In genomic region chr2:98346259-98347236, GRCh38 we compare ENCODE assay signal across 9 cellular contexts. TPM values are rescaled to one million over a fixed set of nuclear protein-coding genes. Genes with fewer than 3 reads are reported as not detected.
A peak's percentile ranks its signal among the peaks of the same experiment; 100 is the strongest.
DNase-seq lines count a peak whose midpoint lies in the region; ATAC-seq, FAIRE-seq and TF ChIP-seq lines count a peak whose summit lies in the region.
"Had no signal": no experiment of that assay in that cellular context is flagged by ENCODE, and none has a peak within 500 bp of the region (broad histone marks: within the 10 kb centered on the region; RNA-seq: fewer than 3 reads in every experiment).

TSS of gene CNGA3 (plus strand) at chr2:98346456. CDS start at chr2:98369976, 23,520 bp downstream.

- POLR2A ChIA-PET in CD4-positive, alpha-beta memory T cell (lab: Charles Lee; ENCODE audit: partially characterized antibody): no interaction called here
- POLR2A ChIA-PET in naive thymus-derived CD8-positive, alpha-beta T cell (lab: Charles Lee): no interaction called here

- TF ChIP-seq POLR2A in H54 (IDR thresholded peaks at IDR 0.05; ENCODE audit: low read depth, low read length) (no peak), GM12892 (IDR thresholded peaks at IDR 0.05; ENCODE audit: low read depth, low read length) (no peak)

- intact Hi-C loops in CD4-positive, alpha-beta memory T cell (cut with micrococcal nuclease): no loop called here

- no peak within 1 kb of the TSS for H3K4me3 ChIP-seq in CD4-positive, alpha-beta memory T cell (ENCODE audit: low read length in 2 of 2)
- peak within 1 kb of the TSS; percentile 68 for H3K4me3 ChIP-seq in endodermal cell (ENCODE audit: low read length)

- WGBS in endodermal cell (ENCODE audit: insufficient coverage in 1 of 2, insufficient read length in 1 of 2), 2 experiments: 1 to 2% methylated on average over 23 to 73 of the region's 73 CpGs

- no peak within 1 kb of the TSS for H3K9ac ChIP-seq in endodermal cell (ENCODE audit: extremely low read depth, low read length, poor library complexity, severe bottlenecking)

- no peaks in the 10 kb centered on the region for H3K36me3 ChIP-seq in CD4-positive, alpha-beta memory T cell (ENCODE audit: insufficient read depth, low read length)
- no peaks in the 10 kb centered on the region for H3K36me3 ChIP-seq in endodermal cell (ENCODE audit: control insufficient read depth, insufficient read depth, low read length)

- CTCF ChIA-PET in CD4-positive, alpha-beta memory T cell (lab: Charles Lee; ENCODE audit: partially characterized antibody): no interaction called here

- H3K27me3 ChIP-seq in CD4-positive, alpha-beta memory T cell (ENCODE audit: insufficient read depth, low read length): peaks cover 7% of the 10 kb centered on the region
- H3K27me3 ChIP-seq in endodermal cell (ENCODE audit: control insufficient read depth, insufficient read depth, low read length, poor library complexity, severe bottlenecking): peaks cover 68% of the 10 kb centered on the region

- peak in 4 of 5 donors; percentile 9 to 23 (median 16) for DNase-seq in CD4-positive, alpha-beta memory T cell
- peak; percentile 8 for DNase-seq in RPMI8226
- peak; percentile 88 for DNase-seq in endodermal cell
- peak in 6 of 10 donors; percentile 6 to 42 (median 30) for DNase-seq in naive thymus-derived CD8-positive, alpha-beta T cell
- DNase-seq in H54 (ENCODE audit: insufficient read length, low spot score): no peak
- DNase-seq in GM12892 (ENCODE audit: insufficient read length): no peak
- DNase-seq in activated effector memory CD4-positive, alpha-beta T cell treated with anti-CD3 and anti-CD28 coated beads, Interleukin-2, amount 50 U/mL, for 16 hours: no peak
- no peak for DNase-seq in inferior parietal cortex (ENCODE audit: extremely low spot score)

- peak; percentile 44 for TF ChIP-seq CTCF in endodermal cell (conservative IDR thresholded peaks at IDR 0.05)

- H3K4me1 ChIP-seq in CD4-positive, alpha-beta memory T cell (ENCODE audit: insufficient read depth, low read length): no peaks in the 10 kb centered on the region
- H3K4me1 ChIP-seq in endodermal cell (ENCODE audit: control insufficient read depth, insufficient read depth, low read length): no peaks in the 10 kb centered on the region

- peaks cover 0 to 19% (median 15%) of the 10 kb centered on the region in 4 donors for H3K4me1 Mint-ChIP-seq in CD4-positive, alpha-beta memory T cell
- peaks cover 29% of the 10 kb centered on the region for H3K4me1 Mint-ChIP-seq in endodermal cell
- H3K4me1 Mint-ChIP-seq in naive thymus-derived CD8-positive, alpha-beta T cell: peaks cover 7 to 23% (median 15%) of the 10 kb centered on the region in 4 donors

- peaks cover 60 to 65% of the 10 kb centered on the region in 2 donors for H3K27me3 Mint-ChIP-seq in CD4-positive, alpha-beta memory T cell
- peaks cover 73% of the 10 kb centered on the region for H3K27me3 Mint-ChIP-seq in endodermal cell (ENCODE audit: insufficient read depth)
- H3K27me3 Mint-ChIP-seq in naive thymus-derived CD8-positive, alpha-beta T cell: peaks cover 56 to 92% (median 76%) of the 10 kb centered on the region in 5 donors

- ATAC-seq in naive thymus-derived CD8-positive, alpha-beta T cell: peak in 1 of 2 donors; percentile 41

- peaks cover 3 to 16% (median 8%) of the 10 kb centered on the region in 8 donors for H3K9me3 Mint-ChIP-seq in CD4-positive, alpha-beta memory T cell
- H3K9me3 Mint-ChIP-seq in endodermal cell: peaks cover 12% of the 10 kb centered on the region
- H3K9me3 Mint-ChIP-seq in naive thymus-derived CD8-positive, alpha-beta T cell: peaks cover 0 to 18% (median 4%) of the 10 kb centered on the region in 9 donors

- H3K4me3 Mint-ChIP-seq in CD4-positive, alpha-beta memory T cell: peak within 1 kb of the TSS in 3 of 8 donors; percentile 61 to 68 (median 63)
- peak within 1 kb of the TSS; percentile 53 for H3K4me3 Mint-ChIP-seq in endodermal cell
- H3K4me3 Mint-ChIP-seq in naive thymus-derived CD8-positive, alpha-beta T cell: peak within 1 kb of the TSS in 8 of 10 donors; percentile 18 to 72 (median 56)

- no peaks in the 10 kb centered on the region for H3K36me3 Mint-ChIP-seq in CD4-positive, alpha-beta memory T cell
- H3K36me3 Mint-ChIP-seq in endodermal cell (ENCODE audit: low read depth): no peaks in the 10 kb centered on the region
- peaks cover 2 to 11% (median 2%) of the 10 kb centered on the region in 3 donors for H3K36me3 Mint-ChIP-seq in naive thymus-derived CD8-positive, alpha-beta T cell

- H3K27ac Mint-ChIP-seq in CD4-positive, alpha-beta memory T cell: no peak within 1 kb of the TSS
- H3K27ac Mint-ChIP-seq in endodermal cell: no peak within 1 kb of the TSS
- H3K27ac Mint-ChIP-seq in naive thymus-derived CD8-positive, alpha-beta T cell: peak within 1 kb of the TSS in 1 of 10 donors; percentile 53

- FAIRE-seq in H54 (lab: Jason Lieb, UNC): no peak
- no peak for FAIRE-seq in GM12892 (lab: Jason Lieb, UNC)
- FAIRE-seq: endometrium had no signal

- no peaks in the 10 kb centered on the region for H3K9me3 ChIP-seq in CD4-positive, alpha-beta memory T cell (ENCODE audit: control insufficient read depth in 1 of 2, low read length in 2 of 2)
- H3K9me3 ChIP-seq in endodermal cell (ENCODE audit: control insufficient read depth, low read length): peaks cover 14% of the 10 kb centered on the region

- no peak within 1 kb of the TSS for H3K27ac ChIP-seq in CD4-positive, alpha-beta memory T cell (ENCODE audit: low read depth, low read length)
- H3K27ac ChIP-seq in endodermal cell (ENCODE audit: low read depth, low read length): no peak within 1 kb of the TSS

RNA-seq across cellular contexts. Expression of gene CNGA3, which starts in this region (rescaled TPM):
- total RNA-seq in CD4-positive, alpha-beta memory T cell: not detected
- not detected for polyA plus RNA-seq in CD4-positive, alpha-beta memory T cell
- total RNA-seq in endodermal cell: under 1 TPM in 1 of 2 donors, not detected in 1; 0.33 TPM
- polyA plus RNA-seq in endodermal cell (2013, experiment 1 of 2): 1.3 TPM
- polyA plus RNA-seq in endodermal cell (2013, experiment 2 of 2): 1.4 TPM
- total RNA-seq in naive thymus-derived CD8-positive, alpha-beta T cell: not detected
- not detected for polyA plus RNA-seq in naive thymus-derived CD8-positive, alpha-beta T cell
- polyA plus RNA-seq in GM12892 (2012; ENCODE audit: missing spikeins): not detected

Comparison
In these comparisons a context has a peak if more than half of its experiments do, and no peak if none do; other contexts are left out.
1. Peak in DNase-seq in CD4-positive, alpha-beta memory T cell; RNA of the gene not detected or under 1 TPM.
2. Peak in DNase-seq in naive thymus-derived CD8-positive, alpha-beta T cell; RNA of the gene not detected or under 1 TPM.
3. DNase-seq: peak in RPMI8226 (single experiment) and endodermal cell (single experiment); none in H54 (single experiment), GM12892 (single experiment), activated effector memory CD4-positive, alpha-beta T cell treated with anti-CD3 and anti-CD28 coated beads, Interleukin-2, amount 50 U/mL, for 16 hours (single experiment) and inferior parietal cortex (single experiment).